In the genomic region with DNA sequence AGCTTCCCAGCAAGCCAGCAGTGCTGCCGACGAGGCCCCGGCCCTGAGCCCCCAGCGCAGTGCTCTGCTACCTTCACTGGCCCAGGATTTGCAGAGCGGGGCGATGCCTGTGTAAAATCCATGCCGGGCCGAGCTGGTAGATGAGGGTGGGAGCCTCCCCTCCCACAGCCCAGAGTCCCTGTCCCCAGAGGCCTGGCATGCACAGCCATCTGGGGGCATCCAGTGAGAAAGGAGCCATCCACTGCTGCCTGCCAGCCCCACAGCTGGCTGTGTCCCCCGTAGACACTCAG, we compare ENCODE assay signal across 17 cellular contexts.
DNase-seq lines count a peak whose midpoint lies in the region; ATAC-seq and TF ChIP-seq lines count a peak whose summit lies in the region.
"Had no signal": no experiment of that assay in that cellular context is flagged by ENCODE, and none has a peak within 500 bp of the region (broad histone marks: within the 10 kb centered on the region; RNA-seq: fewer than 3 reads in every experiment).

No MANE protein-coding gene starts in this region.

- WGBS in neuronal stem cell (ENCODE audit: extremely low coverage in 2 of 2, insufficient read length in 2 of 2, insufficient replicate concordance in 1 of 2), 2 donors, result no CpG with 5 or more reads among the region's 9 CpGs

- no peak for TF ChIP-seq CTCF in endothelial cell (IDR thresholded peaks at IDR 0.05; ENCODE audit: unreplicated experiment)

- peaks cover 73% of the 10 kb centered on the region for H3K4me1 ChIP-seq in BLaER1
- H3K4me1 ChIP-seq in BLaER1 treated with 17β-estradiol and CSF1 and Interleukin-3, amounts not matched to agents 10 nM and 100 nM, result peaks cover 32 to 76% (median 69%) of the 10 kb centered on the region in 10 experiments
- peaks cover 8% of the 10 kb centered on the region in 2 donors for H3K4me1 ChIP-seq in neuronal stem cell (ENCODE audit: control insufficient read depth in 2 of 2, insufficient read depth in 1 of 2, low read depth in 1 of 2, low read length in 2 of 2)

- no peak overlapping the region for H2BK120ac ChIP-seq in neuronal stem cell (ENCODE audit: low read depth, low read length)

- H3K27ac ChIP-seq in BLaER1 (0 out of 2 replicates have a peak overlapping the region, but pooled peaks have one; percentile 25), neuronal stem cell (replicated peaks; ENCODE audit: low read length) (no peak overlapping the region)
- H3K27ac ChIP-seq in BLaER1 treated with 17β-estradiol and CSF1 and Interleukin-3, amounts not matched to agents 10 nM and 100 nM, result no peak overlapping the region

- no peak for ATAC-seq in stimulated activated memory B cell treated with anti-CD40 and anti-IgM and Interleukin-4, amounts not matched to agents 10 μg/mL and 1 μg/mL and 100 μg/mL, for 72 hours
- ATAC-seq: HepG2 had no signal

- H4K91ac ChIP-seq in neuronal stem cell (ENCODE audit: low read depth, low read length, poor library complexity), result no peak overlapping the region

- H3K36me3 Mint-ChIP-seq in endothelial cell (ENCODE audit: low read depth, unreplicated experiment) (peaks cover 37% of the 10 kb centered on the region), immature natural killer cell (peaks cover 11 to 29% (median 23%) of the 10 kb centered on the region in 3 donors)
- peaks cover 16% of the 10 kb centered on the region for H3K36me3 Mint-ChIP-seq in stimulated activated memory B cell treated with anti-CD40 and anti-IgM and Interleukin-4, amounts not matched to agents 10 μg/mL and 1 μg/mL and 100 μg/mL, for 72 hours
- H3K36me3 Mint-ChIP-seq: IgD-negative memory B cell had no signal

- no peaks in the 10 kb centered on the region for H4K20me1 ChIP-seq in BLaER1
- H4K20me1 ChIP-seq in BLaER1 treated with 17β-estradiol and CSF1 and Interleukin-3, amounts not matched to agents 10 nM and 100 nM, result peaks cover 0 to 18% (median 0%) of the 10 kb centered on the region in 11 experiments; a peak in 6 of 22 replicates

- H3K4ac ChIP-seq in neuronal stem cell (ENCODE audit: low read length), result no peak overlapping the region

- H3K4me3 Mint-ChIP-seq in endothelial cell (ENCODE audit: unreplicated experiment) (peak overlapping the region; percentile 7), immature natural killer cell (no peak overlapping the region)
- no peak overlapping the region for H3K4me3 Mint-ChIP-seq in stimulated activated memory B cell treated with anti-CD40 and anti-IgM and Interleukin-4, amounts not matched to agents 10 μg/mL and 1 μg/mL and 100 μg/mL, for 72 hours
- H3K4me3 Mint-ChIP-seq: CD14-positive monocyte; CD4-positive, alpha-beta memory T cell; H9; IgD-negative memory B cell had no signal

- no peak overlapping the region for H3K18ac ChIP-seq in neuronal stem cell (ENCODE audit: low read length)

- H2AK5ac ChIP-seq in neuronal stem cell (ENCODE audit: low read depth, low read length), result no peak overlapping the region

- no peak overlapping the region for H2BK5ac ChIP-seq in neuronal stem cell (ENCODE audit: low read length)

- H3K79me1 ChIP-seq in neuronal stem cell (ENCODE audit: low read depth, low read length), result peaks cover 3% of the 10 kb centered on the region

- H3K36me3 ChIP-seq in BLaER1 (no peaks in the 10 kb centered on the region), neuronal stem cell (replicated peaks in 1 of 2; ENCODE audit: control insufficient read depth in 2 of 2, insufficient read depth in 2 of 2, low read length in 2 of 2) (peaks cover 17 to 20% of the 10 kb centered on the region in 2 donors)
- H3K36me3 ChIP-seq in BLaER1 treated with 17β-estradiol and CSF1 and Interleukin-3, amounts not matched to agents 10 nM and 100 nM, result no peaks in the 10 kb centered on the region; a peak in 1 of 22 replicates

- no peak overlapping the region for H2BK12ac ChIP-seq in neuronal stem cell (ENCODE audit: low read length)

- H3K23ac ChIP-seq in neuronal stem cell (ENCODE audit: low read depth, low read length, poor library complexity), result no peak overlapping the region

- peaks cover 41% of the 10 kb centered on the region for H3K27me3 Mint-ChIP-seq in endothelial cell (ENCODE audit: unreplicated experiment)
- H3K27me3 Mint-ChIP-seq in immature natural killer cell (ENCODE audit: low read depth in 3 of 3), result peaks cover 0 to 2% (median 2%) of the 10 kb centered on the region in 3 donors
- no peaks in the 10 kb centered on the region for H3K27me3 Mint-ChIP-seq in stimulated activated memory B cell treated with anti-CD40 and anti-IgM and Interleukin-4, amounts not matched to agents 10 μg/mL and 1 μg/mL and 100 μg/mL, for 72 hours
- H3K27me3 Mint-ChIP-seq: CD4-positive, alpha-beta memory T cell; IgD-negative memory B cell had no signal

- no peak for DNase-seq in endothelial cell (ENCODE audit: low spot score)
- DNase-seq in neuronal stem cell (ENCODE audit: low spot score), result no peak
- no peak for DNase-seq in immature natural killer cell
- no peak for DNase-seq in GF-D8 (lab: John Stamatoyannopoulos, UW)
- DNase-seq: ACHN; BE2C; Calu3; CD4-positive, alpha-beta memory T cell; DMS79 treated with DMSO at 0.1 percent for 48 hours; EL; H9 had no signal

- peak overlapping the region; percentile 85 for H3K4me2 ChIP-seq in BLaER1
- H3K4me2 ChIP-seq in BLaER1 treated with 17β-estradiol and CSF1 and Interleukin-3, amounts not matched to agents 10 nM and 100 nM, result peak overlapping the region; percentile 16 to 88 (median 68)
- H3K4me2 ChIP-seq in neuronal stem cell (ENCODE audit: insufficient read depth, low read length, poor library complexity, severe bottlenecking), result no peak overlapping the region

- no peak overlapping the region for H3K27ac Mint-ChIP-seq in endothelial cell (ENCODE audit: unreplicated experiment)
- no peak overlapping the region for H3K27ac Mint-ChIP-seq in immature natural killer cell
- no peak overlapping the region for H3K27ac Mint-ChIP-seq in stimulated activated memory B cell treated with anti-CD40 and anti-IgM and Interleukin-4, amounts not matched to agents 10 μg/mL and 1 μg/mL and 100 μg/mL, for 72 hours
- H3K27ac Mint-ChIP-seq: CD14-positive monocyte had no signal

- no peak overlapping the region for H2AFZ ChIP-seq in neuronal stem cell (ENCODE audit: low read length)

- H2BK15ac ChIP-seq in neuronal stem cell (ENCODE audit: low read length), result no peak overlapping the region

- H4K8ac ChIP-seq in neuronal stem cell (ENCODE audit: low read depth, low read length), result no peak overlapping the region

- H3K9ac ChIP-seq in BLaER1 (no peak overlapping the region), neuronal stem cell (ENCODE audit: low read depth, low read length, poor library complexity) (peak overlapping the region; percentile 9)
- H3K9ac ChIP-seq in BLaER1 treated with 17β-estradiol and CSF1 and Interleukin-3, amounts not matched to agents 10 nM and 100 nM, result peak overlapping the region in 2 of 11 experiments; percentile 26 to 48; a peak in 2 of 22 replicates

- H3K27me3 ChIP-seq in BLaER1 (peaks cover 8% of the 10 kb centered on the region; the same call in 1 of the 2 replicates), neuronal stem cell (ENCODE audit: control insufficient read depth in 3 of 3, insufficient read depth in 3 of 3, low read depth in 1 of 3, low read length in 3 of 3) (no peaks in the 10 kb centered on the region)
- peaks cover 0 to 31% (median 8%) of the 10 kb centered on the region in 11 experiments; a peak in 10 of 22 replicates for H3K27me3 ChIP-seq in BLaER1 treated with 17β-estradiol and CSF1 and Interleukin-3, amounts not matched to agents 10 nM and 100 nM
- H3K27me3 ChIP-seq: BE2C had no signal

- H3K9me3 Mint-ChIP-seq in endothelial cell (ENCODE audit: unreplicated experiment) (no peaks in the 10 kb centered on the region), immature natural killer cell (no peaks in the 10 kb centered on the region)
- H3K9me3 Mint-ChIP-seq in stimulated activated memory B cell treated with anti-CD40 and anti-IgM and Interleukin-4, amounts not matched to agents 10 μg/mL and 1 μg/mL and 100 μg/mL, for 72 hours, result no peaks in the 10 kb centered on the region
- H3K9me3 Mint-ChIP-seq: CD14-positive monocyte; CD4-positive, alpha-beta memory T cell; H9; IgD-negative memory B cell had no signal

- H3K4me3 ChIP-seq in BLaER1 (no peak overlapping the region), neuronal stem cell (ENCODE audit: low read length in 2 of 2) (no peak overlapping the region)
- H3K4me3 ChIP-seq in BLaER1 treated with 17β-estradiol and CSF1 and Interleukin-3, amounts not matched to agents 10 nM and 100 nM, result no peak overlapping the region

- no peak overlapping the region for H3K14ac ChIP-seq in neuronal stem cell (ENCODE audit: low read length)

- H3K4me1 Mint-ChIP-seq in endothelial cell (ENCODE audit: unreplicated experiment), result peaks cover 9% of the 10 kb centered on the region
- H3K4me1 Mint-ChIP-seq in immature natural killer cell, result no peaks in the 10 kb centered on the region
- H3K4me1 Mint-ChIP-seq in stimulated activated memory B cell treated with anti-CD40 and anti-IgM and Interleukin-4, amounts not matched to agents 10 μg/mL and 1 μg/mL and 100 μg/mL, for 72 hours, result peaks cover 5% of the 10 kb centered on the region

- H3K9me3 ChIP-seq in BLaER1 (no peaks in the 10 kb centered on the region), neuronal stem cell (replicated peaks in 1 of 2; ENCODE audit: control insufficient read depth in 2 of 2, insufficient read depth in 1 of 2, low read depth in 1 of 2, low read length in 2 of 2) (peaks cover 4 to 6% of the 10 kb centered on the region in 2 donors)
- peaks cover 0 to 15% (median 0%) of the 10 kb centered on the region in 11 experiments; a peak in 4 of 22 replicates for H3K9me3 ChIP-seq in BLaER1 treated with 17β-estradiol and CSF1 and Interleukin-3, amounts not matched to agents 10 nM and 100 nM (replicated peaks in 1 of 11)
- H3K9me3 ChIP-seq: BE2C had no signal
